In genomic region chr10:126369125-126369708, GRCh38 we compare ENCODE assay signal across 29 cellular contexts. TPM values are rescaled to one million over a fixed set of nuclear protein-coding genes. Genes with fewer than 3 reads are reported as not detected.
DNase-seq lines count a peak whose midpoint lies in the region; ATAC-seq and TF ChIP-seq lines count a peak whose summit lies in the region.
"Had no signal": no experiment of that assay in that cellular context is flagged by ENCODE, and none has a peak within 500 bp of the region (broad histone marks: within the 10 kb centered on the region; RNA-seq: fewer than 3 reads in every experiment).

No MANE protein-coding gene starts in this region.

- no peaks in the 10 kb centered on the region for H3K9me3 Mint-ChIP-seq in CD8-positive, alpha-beta memory T cell
- peaks cover 3% of the 10 kb centered on the region for H3K9me3 Mint-ChIP-seq in stimulated activated effector memory CD8-positive, alpha-beta T cell treated with anti-CD3 and anti-CD28 coated beads, Interleukin-12 subunit alpha, Interleukin-12 subunit beta, amount 100 ng/mL, for 72 hours
- H3K9me3 Mint-ChIP-seq in natural killer cell = no peaks in the 10 kb centered on the region
- H3K9me3 Mint-ChIP-seq: CD4-positive, alpha-beta memory T cell had no signal

- intact Hi-C loops in natural killer cell (cut with micrococcal nuclease) = no loop called here

- peaks cover 0 to 4% (median 2%) of the 10 kb centered on the region in 3 donors for H3K4me1 Mint-ChIP-seq in CD8-positive, alpha-beta memory T cell
- peaks cover 2% of the 10 kb centered on the region for H3K4me1 Mint-ChIP-seq in T-helper 17 cell
- peaks cover 6% of the 10 kb centered on the region for H3K4me1 Mint-ChIP-seq in stimulated activated effector memory CD8-positive, alpha-beta T cell treated with anti-CD3 and anti-CD28 coated beads, Interleukin-12 subunit alpha, Interleukin-12 subunit beta, amount 100 ng/mL, for 72 hours
- no peaks in the 10 kb centered on the region for H3K4me1 Mint-ChIP-seq in natural killer cell
- H3K4me1 Mint-ChIP-seq: CD4-positive, alpha-beta memory T cell; IgD-negative memory B cell had no signal

- H3K27me3 Mint-ChIP-seq in CD8-positive, alpha-beta memory T cell = no peaks in the 10 kb centered on the region
- H3K27me3 Mint-ChIP-seq in T-helper 17 cell = no peaks in the 10 kb centered on the region
- peaks cover 4 to 38% of the 10 kb centered on the region in 2 donors for H3K27me3 Mint-ChIP-seq in natural killer cell (ENCODE audit: low read depth in 2 of 2)
- H3K27me3 Mint-ChIP-seq: CD4-positive, alpha-beta memory T cell; IgD-negative memory B cell had no signal

- H3K9me3 ChIP-seq in CD8-positive, alpha-beta memory T cell (ENCODE audit: low read length) = no peaks in the 10 kb centered on the region
- H3K9me3 ChIP-seq in T-helper 17 cell (ENCODE audit: control insufficient read depth, low read length, poor library complexity, severe bottlenecking) = peaks cover 4% of the 10 kb centered on the region
- H3K9me3 ChIP-seq: Caco-2, HAP-1, SJSA1 had no signal

- H3K36me3 ChIP-seq in CD8-positive, alpha-beta memory T cell (ENCODE audit: insufficient read depth, low read length) = no peaks in the 10 kb centered on the region
- H3K36me3 ChIP-seq: HAP-1, SJSA1 had no signal

- POLR2A ChIA-PET in CD8-positive, alpha-beta memory T cell (lab: Charles Lee) = no interaction called here

- no peaks in the 10 kb centered on the region for H3K4me1 ChIP-seq in CD8-positive, alpha-beta memory T cell (ENCODE audit: insufficient read depth, low read length)
- H3K4me1 ChIP-seq: A549, Caco-2, HAP-1, SJSA1 had no signal

- no peak for DNase-seq in CD8-positive, alpha-beta memory T cell
- DNase-seq in T-helper 17 cell (no peak), medulla oblongata (ENCODE audit: extremely low spot score) (peak; percentile 26), NCI-H1105 treated with DMSO at 0.1 percent for 48 hours (lab: John Stamatoyannopoulos, UW) (no peak), natural killer cell (no peak)
- no peak for DNase-seq in stimulated activated effector memory CD8-positive, alpha-beta T cell treated with anti-CD3 and anti-CD28 coated beads, Interleukin-12 subunit alpha, Interleukin-12 subunit beta, amount 100 ng/mL, for 72 hours (ENCODE audit: low spot score in 2 of 2)
- DNase-seq: C1 segment of cervical spinal cord; Caco-2; CD4-positive, alpha-beta memory T cell; DMS79; EL; GDM1; GOT3; HFFc6; NCI-H1048; NCI-H1417 treated with DMSO at 0.1 percent for 48 hours; NCI-H187 treated with DMSO at 0.1 percent for 48 hours; NCI-H446; NCI-H524 treated with DMSO at 0.1 percent for 48 hours; NK-92 treated with Interleukin-12 subunit alpha and Interleukin-12 subunit beta, amount 100 ng/mL, for 24 hours; PC-3; Right ventricle myocardium superior had no signal

- no peaks in the 10 kb centered on the region for H3K27me3 ChIP-seq in CD8-positive, alpha-beta memory T cell (ENCODE audit: insufficient read depth, low read length, poor library complexity, severe bottlenecking)
- H3K27me3 ChIP-seq: SJSA1 had no signal

- no peaks in the 10 kb centered on the region for H3K36me3 Mint-ChIP-seq in CD8-positive, alpha-beta memory T cell
- H3K36me3 Mint-ChIP-seq in T-helper 17 cell (ENCODE audit: low read depth) = no peaks in the 10 kb centered on the region
- no peaks in the 10 kb centered on the region for H3K36me3 Mint-ChIP-seq in stimulated activated effector memory CD8-positive, alpha-beta T cell treated with anti-CD3 and anti-CD28 coated beads, Interleukin-12 subunit alpha, Interleukin-12 subunit beta, amount 100 ng/mL, for 72 hours
- H3K36me3 Mint-ChIP-seq in natural killer cell = no peaks in the 10 kb centered on the region
- H3K36me3 Mint-ChIP-seq: CD4-positive, alpha-beta memory T cell had no signal

- TF ChIP-seq CTCF in natural killer cell (IDR thresholded peaks at IDR 0.05) = no peak

- H3K4me3 ChIP-seq in CD8-positive, alpha-beta memory T cell (ENCODE audit: low read length) = no peak overlapping the region
- H3K4me3 ChIP-seq: A549, GM12878, HAP-1, SJSA1 had no signal

- H3K4me3 Mint-ChIP-seq in CD8-positive, alpha-beta memory T cell = peak overlapping the region in 1 of 7 donors; percentile 45
- H3K4me3 Mint-ChIP-seq in T-helper 17 cell (no peak overlapping the region), natural killer cell (no peak overlapping the region)
- no peak overlapping the region for H3K4me3 Mint-ChIP-seq in stimulated activated effector memory CD8-positive, alpha-beta T cell treated with anti-CD3 and anti-CD28 coated beads, Interleukin-12 subunit alpha, Interleukin-12 subunit beta, amount 100 ng/mL, for 72 hours
- H3K4me3 Mint-ChIP-seq: CD4-positive, alpha-beta memory T cell; HFFc6 had no signal

- no peak overlapping the region for H3K27ac ChIP-seq in CD8-positive, alpha-beta memory T cell (ENCODE audit: low read depth, low read length)
- H3K27ac ChIP-seq: A549, KMS-11, SJSA1 had no signal

- peak overlapping the region in 5 of 8 donors; percentile 19 to 93 (median 64) for H3K27ac Mint-ChIP-seq in CD8-positive, alpha-beta memory T cell
- H3K27ac Mint-ChIP-seq in T-helper 17 cell (peak overlapping the region; percentile 37), natural killer cell (no peak overlapping the region)
- peak overlapping the region; percentile 3 for H3K27ac Mint-ChIP-seq in stimulated activated effector memory CD8-positive, alpha-beta T cell treated with anti-CD3 and anti-CD28 coated beads, Interleukin-12 subunit alpha, Interleukin-12 subunit beta, amount 100 ng/mL, for 72 hours
- H3K27ac Mint-ChIP-seq: HFFc6, IgD-negative memory B cell had no signal

- CTCF ChIA-PET in CD8-positive, alpha-beta memory T cell (lab: Charles Lee) = no interaction called here

- ATAC-seq in T-helper 17 cell (no peak), HG02973 (IDR thresholded peaks at IDR 0.05; ENCODE audit: unreplicated experiment) (no peak), natural killer cell (no peak)
- peak; percentile 67 for ATAC-seq in stimulated activated effector memory CD8-positive, alpha-beta T cell treated with anti-CD3 and anti-CD28 coated beads, Interleukin-12 subunit alpha, Interleukin-12 subunit beta, amount 100 ng/mL, for 72 hours
- ATAC-seq: A549, GM12878, PC-3 had no signal

RNA-seq across cellular contexts. Expression of gene ADAM12, which starts 19.1 kb away (rescaled TPM):
- total RNA-seq in CD8-positive, alpha-beta memory T cell = under 1 TPM; 0.11 to 0.31 TPM
- 6.4 TPM for polyA plus RNA-seq in CD8-positive, alpha-beta memory T cell
- total RNA-seq in T-helper 17 cell (10 to 100 TPM; 15.2 to 36.6 TPM), natural killer cell (1 to 10 TPM; 1.6 to 1.9 (median 1.8) TPM)
- total RNA-seq: Caco-2 had no signal
- polyA plus RNA-seq: IgD-negative memory B cell had no signal

Comparison
In these comparisons a context has a peak if more than half of its experiments do, and no peak if none do; other contexts are left out.
1. H3K27ac Mint-ChIP-seq: peak in CD8-positive, alpha-beta memory T cell (5 of 8), T-helper 17 cell (single experiment) and stimulated activated effector memory CD8-positive, alpha-beta T cell treated with anti-CD3 and anti-CD28 coated beads, Interleukin-12 subunit alpha, Interleukin-12 subunit beta, amount 100 ng/mL, for 72 hours (single experiment); none in natural killer cell (0 of 2).
2. RNA of gene ADAM12, which starts 19.1 kb away (total RNA-seq): 15.2 to 36.6 TPM in T-helper 17 cell; 1.6 to 1.9 TPM in natural killer cell and 0.11 to 0.31 TPM in CD8-positive, alpha-beta memory T cell; every median in the first group is over 4 times any median in the second.